ENCODE assay signal across 8 cellular contexts in genomic region chr22:37807410-37808293, GRCh38. TPM values are rescaled to one million over a fixed set of nuclear protein-coding genes. Genes with fewer than 3 reads are reported as not detected.
A peak's percentile ranks its signal among the peaks of the same experiment; 100 is the strongest.
DNase-seq lines count a peak whose midpoint lies in the region; ATAC-seq and TF ChIP-seq lines count a peak whose summit lies in the region.

Gene GCAT, plus strand, starts transcription at chr22:37807934. Its CDS starts 34 bp downstream, at chr22:37807968.

- no peak within 1 kb of the TSS; the same call in 1 of the 2 replicates for H4K91ac ChIP-seq in IMR-90 (ENCODE audit: insufficient read depth, low read depth, low read length)

- peak within 1 kb of the TSS; percentile 93 for H3K23ac ChIP-seq in IMR-90 (ENCODE audit: low read depth, low read length)

- TF ChIP-seq CTCF in IMR-90 (conservative IDR thresholded peaks at IDR 0.05; ENCODE audit: low read depth, low read length) (no peak), Panc1 (IDR thresholded peaks at IDR 0.05) (no peak), epithelial cell of proximal tubule (conservative IDR thresholded peaks at IDR 0.05; ENCODE audit: low read depth, low read length) (no peak)

- peak within 1 kb of the TSS; percentile 41 for H3K4ac ChIP-seq in IMR-90 (ENCODE audit: low read depth, low read length)

- WGBS in IMR-90 (ENCODE audit: extremely low coverage in 2 of 2, insufficient read length in 1 of 2), 2 experiments, result 2% methylated on average over 28 of the region's 73 CpGs; no CpG with 5 or more reads in 1 of the 2 experiments

- peak within 1 kb of the TSS; percentile 91 for H3K4me2 ChIP-seq in IMR-90 (ENCODE audit: low read depth, low read length)

- H3K4me1 ChIP-seq in IMR-90 (ENCODE audit: control insufficient read depth, insufficient read depth, low read length) (peaks cover 12% of the 10 kb centered on the region), Panc1 (ENCODE audit: control insufficient read depth, insufficient read depth, low read length) (peaks cover 11% of the 10 kb centered on the region), mucosa of rectum (ENCODE audit: control insufficient read depth in 2 of 2, insufficient read depth in 2 of 2, low read length in 2 of 2) (peaks cover 19 to 27% of the 10 kb centered on the region in 2 donors)

- peaks cover 8% of the 10 kb centered on the region; the same call in 1 of the 2 replicates for H4K20me1 ChIP-seq in IMR-90 (ENCODE audit: insufficient read depth, low read length)

- peak within 1 kb of the TSS; percentile 22; the same call in 1 of the 2 replicates for H2AK5ac ChIP-seq in IMR-90 (ENCODE audit: low read depth, low read length)

- in situ Hi-C loops in Caki2 (cut with HindIII; ENCODE audit: low pct_unique_long_range_greater_than_20kb, low sequenced_read_pairs), result no loop called here
- in situ Hi-C loops in IMR-90 (cut with MboI; ENCODE audit: low sequenced_read_pairs), result no loop called here
- in situ Hi-C loops in Panc1 (cut with HindIII; ENCODE audit: low pct_unique_long_range_greater_than_20kb, low sequenced_read_pairs), result no loop called here

- H3K36me3 ChIP-seq in IMR-90 (ENCODE audit: control insufficient read depth, insufficient read depth, low read length) (no peaks in the 10 kb centered on the region), Panc1 (ENCODE audit: control insufficient read depth, insufficient read depth, low read length) (no peaks in the 10 kb centered on the region; the same call in 1 of the 2 replicates), mucosa of rectum (ENCODE audit: control insufficient read depth in 2 of 2, insufficient read depth in 2 of 2, low read length in 2 of 2) (no peaks in the 10 kb centered on the region)

- intact Hi-C loops in IMR-90 (cut with micrococcal nuclease), result loop anchor here (5.0 kb wide), 1 partner anchor 35 kb away; the partner anchor contains the start of gene ANKRD54
- intact Hi-C loops in Panc1 (cut with micrococcal nuclease; ENCODE audit: unreplicated experiment), result no loop called here

- ATAC-seq in GM21515 (IDR thresholded peaks at IDR 0.05; ENCODE audit: unreplicated experiment) (peak; percentile 82), IMR-90 (ENCODE audit: low read depth) (peak; percentile 89), Panc1 (peak; percentile 84)

- H3K9me3 ChIP-seq in IMR-90 (ENCODE audit: control insufficient read depth, insufficient read depth, low read length) (no peaks in the 10 kb centered on the region), Panc1 (ENCODE audit: control insufficient read depth, insufficient read depth, low read depth, low read length) (no peaks in the 10 kb centered on the region), mucosa of rectum (ENCODE audit: control insufficient read depth in 2 of 2, low read length in 2 of 2) (no peaks in the 10 kb centered on the region)

- peak within 1 kb of the TSS; percentile 9 to 15; a peak in 1 of 4 replicates for H4K8ac ChIP-seq in IMR-90 (ENCODE audit: low read depth in 2 of 2, low read length in 2 of 2)

- peak within 1 kb of the TSS; percentile 4 for H2BK5ac ChIP-seq in IMR-90 (ENCODE audit: low read depth, low read length, poor library complexity, severe bottlenecking)

- BruUV-seq in IMR-90 (replicated peaks; lab: Mats Ljungman, UMichigan), result no TSS peak
- BruUV-seq in Panc1 (replicated peaks; lab: Mats Ljungman, UMichigan), result no TSS peak

- peaks cover 5% of the 10 kb centered on the region; the same call in 1 of the 2 replicates for H3K9me1 ChIP-seq in IMR-90 (ENCODE audit: insufficient read depth, low read length)

- peak within 1 kb of the TSS; percentile 93 for H2AFZ ChIP-seq in IMR-90 (replicated peaks; ENCODE audit: low read length, poor library complexity)

- peak within 1 kb of the TSS; percentile 77 for H3K4me3 ChIP-seq in IMR-90 (ENCODE audit: insufficient read depth, low read depth, low read length)
- H3K4me3 ChIP-seq in Panc1 (ENCODE audit: low read depth in 2 of 2, low read length in 2 of 2), result peak within 1 kb of the TSS; percentile 65 to 73
- peak within 1 kb of the TSS; percentile 81 for H3K4me3 ChIP-seq in epithelial cell of proximal tubule (ENCODE audit: low read depth, low read length)
- peak within 1 kb of the TSS; percentile 80 to 85 for H3K4me3 ChIP-seq in mucosa of rectum (ENCODE audit: low read length in 2 of 2)

- POLR2A ChIA-PET in IMR-90 (lab: Charles Lee; ENCODE audit: unreplicated experiment) (interaction anchor here (0.6 kb wide), 1 partner anchor 55 kb away, joined by 5 read pairs; no protein-coding TSS in a partner anchor), Panc1 (lab: Charles Lee) (no interaction called here)

- peak; percentile 80 for TF ChIP-seq POLR2A in IMR-90 (IDR thresholded peaks at IDR 0.05; ENCODE audit: low read depth, low read length)

- peak within 1 kb of the TSS; percentile 73 for H2AK9ac ChIP-seq in IMR-90 (replicated peaks; ENCODE audit: low read depth, low read length, poor library complexity)

- H3K27ac ChIP-seq in IMR-90 (ENCODE audit: insufficient read depth, low read length) (peak within 1 kb of the TSS; percentile 42), Panc1 (ENCODE audit: low read length) (peak within 1 kb of the TSS; percentile 82), mucosa of rectum (ENCODE audit: low read depth in 2 of 2, low read length in 2 of 2) (peak within 1 kb of the TSS; percentile 94 to 96)

- no peak within 1 kb of the TSS for H3K18ac ChIP-seq in IMR-90 (ENCODE audit: low read depth, low read length)

- DNase-seq in Caki2 (ENCODE audit: low read depth) (peak; percentile 94), IMR-90 (peak; percentile 95), Panc1 (ENCODE audit: low read depth, low spot score) (peak; percentile 73), epithelial cell of proximal tubule (ENCODE audit: low read depth) (no peak)
- DNase-seq in activated T-cell treated with anti-CD3 and anti-CD28 coated beads, Interleukin-2, amount 50 U/mL, for 1 hour, result peak; percentile 81
- DNase-seq in stimulated activated CD8-positive, alpha-beta memory T cell treated with anti-CD3 and anti-CD28 coated beads, Interleukin-4, amount 100 ng/mL, for 24 hours (ENCODE audit: low read depth), result peak; percentile 89

- TF ChIP-seq RAD21 in IMR-90 (IDR thresholded peaks at IDR 0.05; ENCODE audit: low read length), result no peak

- no peak within 1 kb of the TSS for H2BK15ac ChIP-seq in IMR-90 (ENCODE audit: low read depth, low read length)

- H2BK120ac ChIP-seq in IMR-90 (ENCODE audit: low read depth, low read length), result no peak within 1 kb of the TSS

- no peak within 1 kb of the TSS for H2BK20ac ChIP-seq in IMR-90 (ENCODE audit: low read depth, low read length)

- no peak within 1 kb of the TSS for H4K5ac ChIP-seq in IMR-90 (ENCODE audit: low read depth, low read length)

- peak within 1 kb of the TSS; percentile 59 for H3K9ac ChIP-seq in IMR-90 (ENCODE audit: low read depth, low read length)
- peak within 1 kb of the TSS; percentile 87 to 90 for H3K9ac ChIP-seq in mucosa of rectum (ENCODE audit: low read depth in 1 of 2, low read length in 2 of 2)

- dilution Hi-C loops in IMR-90 (cut with HindIII; ENCODE audit: low sequenced_read_pairs, unreplicated experiment), result no loop called here

- CTCF ChIA-PET in IMR-90 (lab: Yijun Ruan, JAX) (interaction anchor here (1.0 to 3.2 kb wide), 3 partner anchors 10 to 165 kb away, joined by 3 to 10 read pairs (median 3); no protein-coding TSS in a partner anchor), Panc1 (lab: Charles Lee) (interaction anchor here (0.6 kb wide), 2 partner anchors 10 to 16 kb away, joined by 3 read pairs; no protein-coding TSS in a partner anchor)

- H3K79me1 ChIP-seq in IMR-90 (ENCODE audit: low read depth in 1 of 2, low read length in 2 of 2), result peaks cover 11 to 44% of the 10 kb centered on the region in 2 experiments; a peak in 3 of 4 replicates

- H3K56ac ChIP-seq in IMR-90 (ENCODE audit: extremely low read depth, insufficient read depth, low read length), result no peak within 1 kb of the TSS; the same call in 1 of the 2 replicates

- H3K27me3 ChIP-seq in IMR-90 (ENCODE audit: control insufficient read depth, insufficient read depth, low read length) (no peaks in the 10 kb centered on the region), Panc1 (ENCODE audit: control insufficient read depth, insufficient read depth, low read length) (no peaks in the 10 kb centered on the region), mucosa of rectum (ENCODE audit: control insufficient read depth in 2 of 2, insufficient read depth in 2 of 2, low read length in 2 of 2) (no peaks in the 10 kb centered on the region)

- H3K14ac ChIP-seq in IMR-90 (replicated peaks; ENCODE audit: low read depth, low read length), result peak within 1 kb of the TSS; percentile 62; the same call in 1 of the 2 replicates

TF ChIP-seq in IMR-90, 13 proteins besides CTCF, POLR2A, EP300 and RAD21 (continues in another document):
- TF ChIP-seq BHLHE40 (IDR thresholded peaks at IDR 0.05; ENCODE audit: low read depth, low read length), result peak; percentile 48; the same call in 1 of the 2 replicates
- peak; percentile 94 for TF ChIP-seq MXI1 (IDR thresholded peaks at IDR 0.05; ENCODE audit: borderline replicate concordance, low read depth, low read length)
- TF ChIP-seq RFX5 (IDR thresholded peaks at IDR 0.05; ENCODE audit: low read depth, low read length), result no peak
- TF ChIP-seq USF2 (IDR thresholded peaks at IDR 0.05; ENCODE audit: low read depth, low read length), result peak; percentile 73
- no peak for TF ChIP-seq RCOR1 (IDR thresholded peaks at IDR 0.05; ENCODE audit: insufficient replicate concordance, low read length)
- no peak for TF ChIP-seq FOS (IDR thresholded peaks at IDR 0.05; ENCODE audit: low read depth, low read length)
- no peak; the same call in 1 of the 2 replicates for TF ChIP-seq MAZ (IDR thresholded peaks at IDR 0.05; ENCODE audit: borderline replicate concordance, low read depth, low read length)
- no peak for TF ChIP-seq MAFK (IDR thresholded peaks at IDR 0.05; ENCODE audit: low read depth, low read length)

RNA-seq across cellular contexts. Expression of gene GCAT, which starts in this region (rescaled TPM):
- 33.4 and 42.3 TPM in 2 replicates for total RNA-seq in Caki2 (2014; rRNA removed; shearing (Covaris generic); ENCODE audit: low replicate concordance)
- total RNA-seq in IMR-90 (2012; rRNA removed) (25.6 and 32.3 TPM in 2 replicates), Panc1 (2021; ENCODE audit: unreplicated experiment) (11.2 TPM), epithelial cell of proximal tubule (29.1 and 36.0 TPM in 2 replicates)
- polyA plus RNA-seq in IMR-90 (2012; rRNA removed), result 20.6 and 26.2 TPM in 2 replicates
- polyA plus RNA-seq in IMR-90 (2012; cell fraction: cytosol; rRNA removed), result 18.9 and 29.8 TPM in 2 replicates
- 15.8 and 38.2 TPM in 2 replicates for polyA plus RNA-seq in IMR-90 (2012; cell fraction: nucleus; rRNA removed; ENCODE audit: low replicate concordance)
- 10.0 TPM for polyA plus RNA-seq in Panc1 (2012; ENCODE audit: insufficient read length)

Comparison
In these comparisons a context has a peak if more than half of its experiments do, and no peak if none do; other contexts are left out.
1. H3K27ac ChIP-seq: peak in every context shown above with its lines; median percentile 95 in mucosa of rectum; 82 in Panc1; 42 in IMR-90.